Comparison of ENCODE assay signal across 1 cellular context in the genomic region with DNA sequence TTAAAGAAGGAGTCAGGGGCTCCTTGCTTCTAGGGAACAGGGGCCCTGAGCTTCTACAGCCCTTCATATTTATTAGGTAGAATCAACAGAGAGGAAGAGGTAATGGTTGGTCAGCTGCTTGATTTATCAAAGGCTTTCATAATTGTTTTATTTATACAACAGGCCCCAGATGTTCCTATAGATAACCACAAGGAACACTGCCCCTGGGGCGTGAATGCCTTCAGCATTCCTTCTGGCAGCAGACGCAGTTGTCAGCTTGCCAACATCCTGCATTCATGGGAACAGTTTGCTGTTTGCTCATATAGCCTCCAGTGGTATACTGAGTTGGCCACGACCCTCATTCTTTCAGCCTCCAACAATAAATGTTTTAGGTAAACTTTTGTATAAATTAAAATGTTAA.
TF ChIP-seq lines count a peak whose summit lies in the region.

No MANE protein-coding gene starts in this region.

TF ChIP-seq in GM23338, 12 proteins besides CTCF, POLR2A, EP300 and RAD21 (continued from another document):
- TF ChIP-seq, protein P1, sequence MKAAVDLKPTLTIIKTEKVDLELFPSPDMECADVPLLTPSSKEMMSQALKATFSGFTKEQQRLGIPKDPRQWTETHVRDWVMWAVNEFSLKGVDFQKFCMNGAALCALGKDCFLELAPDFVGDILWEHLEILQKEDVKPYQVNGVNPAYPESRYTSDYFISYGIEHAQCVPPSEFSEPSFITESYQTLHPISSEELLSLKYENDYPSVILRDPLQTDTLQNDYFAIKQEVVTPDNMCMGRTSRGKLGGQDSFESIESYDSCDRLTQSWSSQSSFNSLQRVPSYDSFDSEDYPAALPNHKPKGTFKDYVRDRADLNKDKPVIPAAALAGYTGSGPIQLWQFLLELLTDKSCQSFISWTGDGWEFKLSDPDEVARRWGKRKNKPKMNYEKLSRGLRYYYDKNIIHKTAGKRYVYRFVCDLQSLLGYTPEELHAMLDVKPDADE (IDR thresholded peaks at IDR 0.05), result no peak
- TF ChIP-seq, protein P2, sequence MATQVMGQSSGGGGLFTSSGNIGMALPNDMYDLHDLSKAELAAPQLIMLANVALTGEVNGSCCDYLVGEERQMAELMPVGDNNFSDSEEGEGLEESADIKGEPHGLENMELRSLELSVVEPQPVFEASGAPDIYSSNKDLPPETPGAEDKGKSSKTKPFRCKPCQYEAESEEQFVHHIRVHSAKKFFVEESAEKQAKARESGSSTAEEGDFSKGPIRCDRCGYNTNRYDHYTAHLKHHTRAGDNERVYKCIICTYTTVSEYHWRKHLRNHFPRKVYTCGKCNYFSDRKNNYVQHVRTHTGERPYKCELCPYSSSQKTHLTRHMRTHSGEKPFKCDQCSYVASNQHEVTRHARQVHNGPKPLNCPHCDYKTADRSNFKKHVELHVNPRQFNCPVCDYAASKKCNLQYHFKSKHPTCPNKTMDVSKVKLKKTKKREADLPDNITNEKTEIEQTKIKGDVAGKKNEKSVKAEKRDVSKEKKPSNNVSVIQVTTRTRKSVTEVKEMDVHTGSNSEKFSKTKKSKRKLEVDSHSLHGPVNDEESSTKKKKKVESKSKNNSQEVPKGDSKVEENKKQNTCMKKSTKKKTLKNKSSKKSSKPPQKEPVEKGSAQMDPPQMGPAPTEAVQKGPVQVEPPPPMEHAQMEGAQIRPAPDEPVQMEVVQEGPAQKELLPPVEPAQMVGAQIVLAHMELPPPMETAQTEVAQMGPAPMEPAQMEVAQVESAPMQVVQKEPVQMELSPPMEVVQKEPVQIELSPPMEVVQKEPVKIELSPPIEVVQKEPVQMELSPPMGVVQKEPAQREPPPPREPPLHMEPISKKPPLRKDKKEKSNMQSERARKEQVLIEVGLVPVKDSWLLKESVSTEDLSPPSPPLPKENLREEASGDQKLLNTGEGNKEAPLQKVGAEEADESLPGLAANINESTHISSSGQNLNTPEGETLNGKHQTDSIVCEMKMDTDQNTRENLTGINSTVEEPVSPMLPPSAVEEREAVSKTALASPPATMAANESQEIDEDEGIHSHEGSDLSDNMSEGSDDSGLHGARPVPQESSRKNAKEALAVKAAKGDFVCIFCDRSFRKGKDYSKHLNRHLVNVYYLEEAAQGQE (IDR thresholded peaks at IDR 0.05; ENCODE audit: unreplicated experiment), result no peak
- no peak for TF ChIP-seq JUNB (IDR thresholded peaks at IDR 0.05; ENCODE audit: unreplicated experiment)
